ENCODE assay signal across 17 cellular contexts in genomic region chr3:39910828-39911464, GRCh38.
DNase-seq lines count a peak whose midpoint lies in the region; ATAC-seq and TF ChIP-seq lines count a peak whose summit lies in the region.
"Had no signal": no experiment of that assay in that cellular context is flagged by ENCODE, and none has a peak within 500 bp of the region (broad histone marks: within the 10 kb centered on the region; RNA-seq: fewer than 3 reads in every experiment).

No MANE protein-coding gene starts in this region.

- H3K79me2 ChIP-seq in GM23338 (replicated peaks; ENCODE audit: insufficient read depth), result no peaks in the 10 kb centered on the region

- H3K4me2 ChIP-seq in GM23338, result no peak overlapping the region

- peaks cover 12% of the 10 kb centered on the region; the same call in 2 of the 3 replicates for H3K4me1 Mint-ChIP-seq in GM23338
- H3K4me1 Mint-ChIP-seq: activated CD4-positive, alpha-beta T cell treated with anti-CD3 and anti-CD28 coated beads, Interleukin-2, amount 10 ng/mL, durations not matched to agents 7 days and 5 days; CD14-positive monocyte had no signal

- ATAC-seq in GM23338 (no peak), HG03280 (IDR thresholded peaks at IDR 0.05; ENCODE audit: unreplicated experiment) (no peak), HG03196 (IDR thresholded peaks at IDR 0.05; ENCODE audit: unreplicated experiment) (no peak)
- ATAC-seq: activated T-cell treated with anti-CD3 and anti-CD28 coated beads, Interleukin-2, amount 50 U/mL, for 72 hours had no signal

- H3K36me3 Mint-ChIP-seq in GM23338 (ENCODE audit: low read depth), result no peaks in the 10 kb centered on the region
- H3K36me3 Mint-ChIP-seq: CD14-positive monocyte had no signal

- no peaks in the 10 kb centered on the region for H3K36me3 ChIP-seq in GM23338 (ENCODE audit: insufficient read depth)
- no peaks in the 10 kb centered on the region for H3K36me3 ChIP-seq in adrenal gland (replicated peaks in 1 of 2)
- H3K36me3 ChIP-seq in BE2C, result no peaks in the 10 kb centered on the region

- H3F3A ChIP-seq in GM23338 (replicated peaks; ENCODE audit: low read depth), result no peaks in the 10 kb centered on the region

- H3K27ac Mint-ChIP-seq in GM23338, result no peak overlapping the region
- H3K27ac Mint-ChIP-seq: activated CD4-positive, alpha-beta T cell treated with anti-CD3 and anti-CD28 coated beads, Interleukin-2, amount 10 ng/mL, durations not matched to agents 7 days and 5 days; activated T-cell treated with anti-CD3 and anti-CD28 coated beads, Interleukin-2, amount 50 U/mL, for 72 hours; T-helper 2 cell treated with Interferon-gamma antibody and Interleukin-4, amounts not matched to agents 5 μg/mL and 100 μg/mL, for 36 hours had no signal

- H3K4me3 ChIP-seq in GM23338, result no peak overlapping the region
- no peak overlapping the region for H3K4me3 ChIP-seq in adrenal gland
- H3K4me3 ChIP-seq in BE2C (ENCODE audit: low read depth, low read length), result no peak overlapping the region

- H3K27me3 Mint-ChIP-seq in GM23338 (ENCODE audit: insufficient read depth, low read depth, poor library complexity), result peaks cover 3% of the 10 kb centered on the region
- H3K27me3 Mint-ChIP-seq: activated CD4-positive, alpha-beta T cell treated with anti-CD3 and anti-CD28 coated beads, Interleukin-2, amount 10 ng/mL, durations not matched to agents 7 days and 5 days had no signal

- H3K27me3 ChIP-seq in GM23338 (ENCODE audit: insufficient read depth), result no peaks in the 10 kb centered on the region
- H3K27me3 ChIP-seq in adrenal gland, result no peaks in the 10 kb centered on the region
- H3K27me3 ChIP-seq in BE2C, result no peaks in the 10 kb centered on the region

- H3K4me3 Mint-ChIP-seq in GM23338, result no peak overlapping the region
- H3K4me3 Mint-ChIP-seq: activated CD4-positive, alpha-beta T cell treated with anti-CD3 and anti-CD28 coated beads, Interleukin-2, amount 10 ng/mL, durations not matched to agents 7 days and 5 days; activated T-cell treated with anti-CD3 and anti-CD28 coated beads, Interleukin-2, amount 50 U/mL, for 72 hours; CD14-positive monocyte; T-helper 2 cell treated with Interferon-gamma antibody and Interleukin-4, amounts not matched to agents 5 μg/mL and 100 μg/mL, for 36 hours had no signal

- DNase-seq in GM23338 (ENCODE audit: low spot score) (no peak), adrenal gland (no peak), fibroblast of peridontal ligament (ENCODE audit: extremely low read depth) (peak; percentile 31), renal cortical epithelial cell (ENCODE audit: low read depth) (peak; percentile 86), BE2C (no peak), NCI-H146 (lab: John Stamatoyannopoulos, UW) (no peak)
- DNase-seq: activated CD4-positive, alpha-beta T cell treated with anti-CD3 and anti-CD28 coated beads, Interleukin-2, amount 10 ng/mL, durations not matched to agents 7 days and 5 days; activated T-cell treated with anti-CD3 and anti-CD28 coated beads, Interleukin-2, amount 50 U/mL, for 72 hours; amniotic stem cell; effector CD8-positive, alpha-beta T cell; kidney; NCI-H2081 treated with DMSO at 0.1 percent for 48 hours; NCI-H82 had no signal

- H3K27ac ChIP-seq in GM23338 (ENCODE audit: low read depth) (no peak overlapping the region), adrenal gland (peak overlapping the region in 3 of 5 donors; percentile 17 to 37 (median 27))

- peak overlapping the region; percentile 57; the same call in 1 of the 2 replicates for H2AFZ ChIP-seq in GM23338

- no peaks in the 10 kb centered on the region for H3K9me3 Mint-ChIP-seq in GM23338
- H3K9me3 Mint-ChIP-seq: activated CD4-positive, alpha-beta T cell treated with anti-CD3 and anti-CD28 coated beads, Interleukin-2, amount 10 ng/mL, durations not matched to agents 7 days and 5 days; activated T-cell treated with anti-CD3 and anti-CD28 coated beads, Interleukin-2, amount 50 U/mL, for 72 hours; T-helper 2 cell treated with Interferon-gamma antibody and Interleukin-4, amounts not matched to agents 5 μg/mL and 100 μg/mL, for 36 hours had no signal

- no peaks in the 10 kb centered on the region for H4K20me1 ChIP-seq in GM23338 (replicated peaks; ENCODE audit: insufficient read depth)

- intact Hi-C loops in adrenal gland (cut with DNase I), result no loop called here

- TF ChIP-seq POLR2A in adrenal gland (IDR thresholded peaks at IDR 0.05), result no peak

- TF ChIP-seq CTCF in GM23338 (conservative IDR thresholded peaks at IDR 0.05; ENCODE audit: low read depth in 2 of 2), result no peak
- TF ChIP-seq CTCF in adrenal gland (IDR thresholded peaks at IDR 0.05), result no peak
- TF ChIP-seq CTCF in BE2C (IDR thresholded peaks at IDR 0.05; ENCODE audit: low read depth, low read length), result no peak

- H3K9me2 ChIP-seq in GM23338 (ENCODE audit: insufficient read depth), result no peaks in the 10 kb centered on the region

- no peaks in the 10 kb centered on the region for H3K9me3 ChIP-seq in adrenal gland (replicated peaks in 1 of 3)
- no peaks in the 10 kb centered on the region for H3K9me3 ChIP-seq in BE2C

- H3K4me1 ChIP-seq in GM23338 (ENCODE audit: insufficient read depth) (no peaks in the 10 kb centered on the region), adrenal gland (replicated peaks in 1 of 2) (peaks cover 0 to 19% of the 10 kb centered on the region in 2 donors), BE2C (peaks cover 19% of the 10 kb centered on the region)

- WGBS in adrenal gland, 4 donors, result 85 to 93% (median 89%) methylated on average over 3 of the region's 3 CpGs

TF ChIP-seq in GM23338, 12 proteins besides CTCF, POLR2A, EP300 and RAD21 (continues in another document):
- no peak for TF ChIP-seq STAT1 (IDR thresholded peaks at IDR 0.05; ENCODE audit: unreplicated experiment)
- no peak for TF ChIP-seq JUNB (IDR thresholded peaks at IDR 0.05; ENCODE audit: unreplicated experiment)
- no peak for TF ChIP-seq ETS1 (IDR thresholded peaks at IDR 0.05)
- no peak for TF ChIP-seq EZH2 (IDR thresholded peaks at IDR 0.05; ENCODE audit: low read depth, unreplicated experiment)
- no peak for TF ChIP-seq EZH2phosphoT487 (IDR thresholded peaks at IDR 0.05; ENCODE audit: unreplicated experiment)
- no peak for TF ChIP-seq ZNF114 (CRISPR knock-in tag; IDR thresholded peaks at IDR 0.05)
- TF ChIP-seq, protein P1, sequence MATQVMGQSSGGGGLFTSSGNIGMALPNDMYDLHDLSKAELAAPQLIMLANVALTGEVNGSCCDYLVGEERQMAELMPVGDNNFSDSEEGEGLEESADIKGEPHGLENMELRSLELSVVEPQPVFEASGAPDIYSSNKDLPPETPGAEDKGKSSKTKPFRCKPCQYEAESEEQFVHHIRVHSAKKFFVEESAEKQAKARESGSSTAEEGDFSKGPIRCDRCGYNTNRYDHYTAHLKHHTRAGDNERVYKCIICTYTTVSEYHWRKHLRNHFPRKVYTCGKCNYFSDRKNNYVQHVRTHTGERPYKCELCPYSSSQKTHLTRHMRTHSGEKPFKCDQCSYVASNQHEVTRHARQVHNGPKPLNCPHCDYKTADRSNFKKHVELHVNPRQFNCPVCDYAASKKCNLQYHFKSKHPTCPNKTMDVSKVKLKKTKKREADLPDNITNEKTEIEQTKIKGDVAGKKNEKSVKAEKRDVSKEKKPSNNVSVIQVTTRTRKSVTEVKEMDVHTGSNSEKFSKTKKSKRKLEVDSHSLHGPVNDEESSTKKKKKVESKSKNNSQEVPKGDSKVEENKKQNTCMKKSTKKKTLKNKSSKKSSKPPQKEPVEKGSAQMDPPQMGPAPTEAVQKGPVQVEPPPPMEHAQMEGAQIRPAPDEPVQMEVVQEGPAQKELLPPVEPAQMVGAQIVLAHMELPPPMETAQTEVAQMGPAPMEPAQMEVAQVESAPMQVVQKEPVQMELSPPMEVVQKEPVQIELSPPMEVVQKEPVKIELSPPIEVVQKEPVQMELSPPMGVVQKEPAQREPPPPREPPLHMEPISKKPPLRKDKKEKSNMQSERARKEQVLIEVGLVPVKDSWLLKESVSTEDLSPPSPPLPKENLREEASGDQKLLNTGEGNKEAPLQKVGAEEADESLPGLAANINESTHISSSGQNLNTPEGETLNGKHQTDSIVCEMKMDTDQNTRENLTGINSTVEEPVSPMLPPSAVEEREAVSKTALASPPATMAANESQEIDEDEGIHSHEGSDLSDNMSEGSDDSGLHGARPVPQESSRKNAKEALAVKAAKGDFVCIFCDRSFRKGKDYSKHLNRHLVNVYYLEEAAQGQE (IDR thresholded peaks at IDR 0.05; ENCODE audit: unreplicated experiment), result no peak
- TF ChIP-seq POLR2AphosphoS5 (IDR thresholded peaks at IDR 0.05; ENCODE audit: low read depth), result no peak
- TF ChIP-seq NANOG (IDR thresholded peaks at IDR 0.05; ENCODE audit: borderline replicate concordance), result no peak

Comparison
In these comparisons a context has a peak if more than half of its experiments do, and no peak if none do; other contexts are left out.
1. DNase-seq: peak in fibroblast of peridontal ligament (single experiment) and renal cortical epithelial cell (single experiment); none in GM23338 (single experiment), adrenal gland (0 of 7), BE2C (single experiment) and NCI-H146 (single experiment).